ENCODE assay signal across 1 cellular context in genomic region chr5:103821361-103821760, GRCh38.
TF ChIP-seq lines count a peak whose summit lies in the region.

No MANE protein-coding gene starts in this region.

TF ChIP-seq in GM23338, 12 proteins besides CTCF, POLR2A, EP300 and RAD21 (continued from another document):
- TF ChIP-seq REST (IDR thresholded peaks at IDR 0.05; ENCODE audit: unreplicated experiment) = no peak
- no peak for TF ChIP-seq CREB1 (CRISPR knock-in tag; IDR thresholded peaks at IDR 0.05; ENCODE audit: low read depth)
- TF ChIP-seq STAT1 (IDR thresholded peaks at IDR 0.05; ENCODE audit: unreplicated experiment) = no peak
- no peak for TF ChIP-seq EZH2phosphoT487 (IDR thresholded peaks at IDR 0.05; ENCODE audit: unreplicated experiment)
